In the genomic region with DNA sequence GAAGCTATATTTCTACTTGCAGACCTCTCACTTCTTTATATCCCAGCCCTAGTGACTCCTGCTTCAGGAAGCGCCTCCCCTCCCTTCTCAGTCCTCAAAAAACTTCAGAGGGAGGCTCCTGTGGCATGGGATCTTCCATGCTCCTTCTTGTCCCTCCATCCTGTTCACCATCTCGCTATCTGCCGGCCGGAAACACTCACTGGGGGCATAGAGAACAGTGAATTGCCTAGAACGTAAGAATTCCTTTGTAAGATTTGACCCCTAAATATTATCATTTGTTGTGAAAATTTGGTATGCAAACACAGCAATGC, we compare ENCODE assay signal across 9 cellular contexts.
A peak's percentile ranks its signal among the peaks of the same experiment; 100 is the strongest.
DNase-seq lines count a peak whose midpoint lies in the region; ATAC-seq and TF ChIP-seq lines count a peak whose summit lies in the region.
"Had no signal": no experiment of that assay in that cellular context is flagged by ENCODE, and none has a peak within 500 bp of the region (broad histone marks: within the 10 kb centered on the region; RNA-seq: fewer than 3 reads in every experiment).

No MANE protein-coding gene starts in this region.

- no peak overlapping the region for H3K9ac ChIP-seq in parathyroid adenoma

- H3K36me3 ChIP-seq in CD8-positive, alpha-beta memory T cell (ENCODE audit: insufficient read depth, low read length) = no peaks in the 10 kb centered on the region
- no peaks in the 10 kb centered on the region for H3K36me3 ChIP-seq in effector memory CD4-positive, alpha-beta T cell (ENCODE audit: control insufficient read depth, insufficient read depth, low read length)
- no peaks in the 10 kb centered on the region for H3K36me3 ChIP-seq in parathyroid adenoma (ENCODE audit: control insufficient read depth, insufficient read depth, low read length)
- H3K36me3 ChIP-seq: SJCRH30 had no signal

- H3K79me2 ChIP-seq in parathyroid adenoma = no peaks in the 10 kb centered on the region

- H3K27ac ChIP-seq in CD8-positive, alpha-beta memory T cell (ENCODE audit: low read depth, low read length) = no peak overlapping the region
- no peak overlapping the region for H3K27ac ChIP-seq in effector memory CD4-positive, alpha-beta T cell (ENCODE audit: insufficient read depth, low read length, poor library complexity, severe bottlenecking)
- peak overlapping the region; percentile 42 for H3K27ac ChIP-seq in parathyroid adenoma

- no peak overlapping the region for H3K4me2 ChIP-seq in parathyroid adenoma (ENCODE audit: low read length)

- H3K27me3 Mint-ChIP-seq in CD8-positive, alpha-beta memory T cell = peaks cover 0 to 10% of the 10 kb centered on the region in 2 donors

- DNase-seq in CD8-positive, alpha-beta memory T cell = peak in 1 of 5 donors; percentile 0
- peak; percentile 66 for DNase-seq in NCI-H69 (lab: John Stamatoyannopoulos, UW)
- DNase-seq in effector memory CD4-positive, alpha-beta T cell = no peak
- no peak for DNase-seq in NCI-H146 (lab: John Stamatoyannopoulos, UW)

- peak overlapping the region; percentile 70 for H3K4me3 ChIP-seq in CD8-positive, alpha-beta memory T cell (ENCODE audit: low read length)
- peak overlapping the region; percentile 73 for H3K4me3 ChIP-seq in effector memory CD4-positive, alpha-beta T cell (ENCODE audit: insufficient read depth, low read depth, low read length, poor library complexity, severe bottlenecking)
- no peak overlapping the region for H3K4me3 ChIP-seq in parathyroid adenoma (ENCODE audit: low read depth, low read length)

- CTCF ChIA-PET in CD8-positive, alpha-beta memory T cell (lab: Charles Lee) = no interaction called here

- no peaks in the 10 kb centered on the region for H3K27me3 ChIP-seq in CD8-positive, alpha-beta memory T cell (ENCODE audit: insufficient read depth, low read length, poor library complexity, severe bottlenecking)
- H3K27me3 ChIP-seq in effector memory CD4-positive, alpha-beta T cell (replicated peaks; ENCODE audit: control insufficient read depth, insufficient read depth, low read length, poor library complexity, severe bottlenecking) = no peaks in the 10 kb centered on the region
- H3K27me3 ChIP-seq in parathyroid adenoma (ENCODE audit: control insufficient read depth, insufficient read depth, low read length) = no peaks in the 10 kb centered on the region
- H3K27me3 ChIP-seq: SJCRH30 had no signal

- POLR2A ChIA-PET in CD8-positive, alpha-beta memory T cell (lab: Charles Lee) = no interaction called here

- peak overlapping the region; percentile 78 to 98 (median 95) for H3K27ac Mint-ChIP-seq in CD8-positive, alpha-beta memory T cell

- peaks cover 11% of the 10 kb centered on the region for H3K4me1 ChIP-seq in CD8-positive, alpha-beta memory T cell (ENCODE audit: insufficient read depth, low read length)
- no peaks in the 10 kb centered on the region for H3K4me1 ChIP-seq in effector memory CD4-positive, alpha-beta T cell (ENCODE audit: control insufficient read depth, insufficient read depth, low read length, poor library complexity, severe bottlenecking)
- H3K4me1 ChIP-seq in parathyroid adenoma = no peaks in the 10 kb centered on the region
- H3K4me1 ChIP-seq: SJCRH30 had no signal

- ATAC-seq in GM19324 (IDR thresholded peaks at IDR 0.05; ENCODE audit: low FRiP score, unreplicated experiment) = no peak
- no peak for ATAC-seq in GM21825 (IDR thresholded peaks at IDR 0.05; ENCODE audit: unreplicated experiment)
- ATAC-seq in GM18873 (IDR thresholded peaks at IDR 0.05; ENCODE audit: low FRiP score, unreplicated experiment) = no peak

- H2AFZ ChIP-seq in parathyroid adenoma = no peak overlapping the region

- peak overlapping the region; percentile 82 to 96 (median 88) for H3K4me3 Mint-ChIP-seq in CD8-positive, alpha-beta memory T cell

- H3K4me1 Mint-ChIP-seq in CD8-positive, alpha-beta memory T cell = peaks cover 41 to 47% (median 43%) of the 10 kb centered on the region in 3 donors

- no peak for TF ChIP-seq CTCF in parathyroid adenoma (IDR thresholded peaks at IDR 0.05)

- H3K9me3 Mint-ChIP-seq in CD8-positive, alpha-beta memory T cell = peaks cover 0 to 7% (median 3%) of the 10 kb centered on the region in 5 donors

- no peaks in the 10 kb centered on the region for H3K9me3 ChIP-seq in CD8-positive, alpha-beta memory T cell (ENCODE audit: low read length)
- no peaks in the 10 kb centered on the region for H3K9me3 ChIP-seq in effector memory CD4-positive, alpha-beta T cell (ENCODE audit: control insufficient read depth, low read length)
- no peaks in the 10 kb centered on the region for H3K9me3 ChIP-seq in parathyroid adenoma (ENCODE audit: control insufficient read depth, low read length)
- H3K9me3 ChIP-seq: SJCRH30 had no signal

- peaks cover 0 to 3% (median 0%) of the 10 kb centered on the region in 3 donors for H3K36me3 Mint-ChIP-seq in CD8-positive, alpha-beta memory T cell
